Comparison of ENCODE assay signal across 8 cellular contexts in genomic region chr10:121753726-121754476, GRCh38.
DNase-seq lines count a peak whose midpoint lies in the region; ATAC-seq and TF ChIP-seq lines count a peak whose summit lies in the region.

No MANE protein-coding gene starts in this region.

- peaks cover 0 to 8% of the 10 kb centered on the region in 2 donors for H3K9me3 ChIP-seq in lung (ENCODE audit: control insufficient read depth in 2 of 2, insufficient read depth in 1 of 2, low read length in 1 of 2)

- no peak overlapping the region for H3K4me3 ChIP-seq in GM12875 (ENCODE audit: low read depth, low read length)
- no peak overlapping the region for H3K4me3 ChIP-seq in lung

- H3K27ac Mint-ChIP-seq in activated T-helper 1 cell treated with anti-CD3 and anti-CD28 coated beads, Interleukin-12 subunit alpha, Interleukin-12 subunit beta, Interleukin-2, Interleukin-4 antibody, amounts not matched to agents 30 ng/mL and 10 ng/mL and 1 ng/mL, durations not matched to agents 14 hours and 24 hours and 36 hours, result peak overlapping the region; percentile 40

- peaks cover 0 to 7% of the 10 kb centered on the region in 2 donors for H3K4me1 ChIP-seq in lung (ENCODE audit: control insufficient read depth in 2 of 2, insufficient read depth in 2 of 2, low read length in 2 of 2)

- no peak for DNase-seq in activated T-helper 1 cell treated with anti-CD3 and anti-CD28 coated beads, Interleukin-12 subunit alpha, Interleukin-12 subunit beta, Interleukin-2, Interleukin-4 antibody, amounts not matched to agents 30 ng/mL and 10 ng/mL and 1 ng/mL, durations not matched to agents 14 hours and 24 hours and 36 hours (ENCODE audit: low spot score)
- DNase-seq in lung (ENCODE audit: low spot score) (no peak), activated gamma-delta T cell treated with Interleukin-2 at 50 U/mL for 16 hours (no peak), DMS79 treated with DMSO at 0.1 percent for 48 hours (lab: John Stamatoyannopoulos, UW) (no peak)
- DNase-seq in stimulated activated CD4-positive, alpha-beta T cell treated with anti-CD3 and anti-CD28 coated beads, Interleukin-4, amount 100 ng/mL, for 4 hours, result no peak

- peaks cover 31% of the 10 kb centered on the region for H3K9me3 Mint-ChIP-seq in activated T-helper 1 cell treated with anti-CD3 and anti-CD28 coated beads, Interleukin-12 subunit alpha, Interleukin-12 subunit beta, Interleukin-2, Interleukin-4 antibody, amounts not matched to agents 30 ng/mL and 10 ng/mL and 1 ng/mL, durations not matched to agents 14 hours and 24 hours and 36 hours

- H3K36me3 Mint-ChIP-seq in activated T-helper 1 cell treated with anti-CD3 and anti-CD28 coated beads, Interleukin-12 subunit alpha, Interleukin-12 subunit beta, Interleukin-2, Interleukin-4 antibody, amounts not matched to agents 30 ng/mL and 10 ng/mL and 1 ng/mL, durations not matched to agents 14 hours and 24 hours and 36 hours (ENCODE audit: low read depth), result peaks cover 21% of the 10 kb centered on the region

- peaks cover 3% of the 10 kb centered on the region for H3K27me3 Mint-ChIP-seq in activated T-helper 1 cell treated with anti-CD3 and anti-CD28 coated beads, Interleukin-12 subunit alpha, Interleukin-12 subunit beta, Interleukin-2, Interleukin-4 antibody, amounts not matched to agents 30 ng/mL and 10 ng/mL and 1 ng/mL, durations not matched to agents 14 hours and 24 hours and 36 hours (ENCODE audit: insufficient read depth)

- peak overlapping the region in 1 of 2 donors; percentile 64 for H3K27ac ChIP-seq in lung (ENCODE audit: low read depth in 1 of 2, low read length in 1 of 2)

- peaks cover 1 to 7% of the 10 kb centered on the region in 2 donors for H3K36me3 ChIP-seq in lung (ENCODE audit: control insufficient read depth in 2 of 2, insufficient read depth in 2 of 2, low read length in 2 of 2)

- intact Hi-C loops in activated T-helper 1 cell treated with anti-CD3 and anti-CD28 coated beads, Interleukin-12 subunit alpha, Interleukin-12 subunit beta, Interleukin-2, Interleukin-4 antibody, amounts not matched to agents 30 ng/mL and 10 ng/mL and 1 ng/mL, durations not matched to agents 14 hours and 24 hours and 36 hours (cut with micrococcal nuclease), result loop anchor here (1.0 kb wide), 3 partner anchors 16 to 621 kb away; no protein-coding TSS in a partner anchor

- H3K4me1 Mint-ChIP-seq in activated T-helper 1 cell treated with anti-CD3 and anti-CD28 coated beads, Interleukin-12 subunit alpha, Interleukin-12 subunit beta, Interleukin-2, Interleukin-4 antibody, amounts not matched to agents 30 ng/mL and 10 ng/mL and 1 ng/mL, durations not matched to agents 14 hours and 24 hours and 36 hours (ENCODE audit: low read depth), result peaks cover 17% of the 10 kb centered on the region

- H3K4me3 Mint-ChIP-seq in activated T-helper 1 cell treated with anti-CD3 and anti-CD28 coated beads, Interleukin-12 subunit alpha, Interleukin-12 subunit beta, Interleukin-2, Interleukin-4 antibody, amounts not matched to agents 30 ng/mL and 10 ng/mL and 1 ng/mL, durations not matched to agents 14 hours and 24 hours and 36 hours, result no peak overlapping the region

- 80 to 89% methylated on average over 6 of the region's 6 CpGs for WGBS in lung, 2 donors

- TF ChIP-seq CTCF in GM12875 (IDR thresholded peaks at IDR 0.05; ENCODE audit: borderline replicate concordance, insufficient read depth, low read depth, low read length) (peak; percentile 27; the same call in 1 of the 2 replicates), lung (IDR thresholded peaks at IDR 0.05; ENCODE audit: control extremely low read depth, extremely low read depth) (no peak)

- peak; percentile 94 for ATAC-seq in GM21447 (IDR thresholded peaks at IDR 0.05; ENCODE audit: unreplicated experiment)
- ATAC-seq in HG03565 (IDR thresholded peaks at IDR 0.05; ENCODE audit: unreplicated experiment), result peak; percentile 89
- peak; percentile 58 for ATAC-seq in lung (ENCODE audit: insufficient read depth, low FRiP score)

- H3K27me3 ChIP-seq in lung (ENCODE audit: control insufficient read depth, insufficient read depth), result no peaks in the 10 kb centered on the region
